ENCODE assay signal across 15 cellular contexts in the genomic region with DNA sequence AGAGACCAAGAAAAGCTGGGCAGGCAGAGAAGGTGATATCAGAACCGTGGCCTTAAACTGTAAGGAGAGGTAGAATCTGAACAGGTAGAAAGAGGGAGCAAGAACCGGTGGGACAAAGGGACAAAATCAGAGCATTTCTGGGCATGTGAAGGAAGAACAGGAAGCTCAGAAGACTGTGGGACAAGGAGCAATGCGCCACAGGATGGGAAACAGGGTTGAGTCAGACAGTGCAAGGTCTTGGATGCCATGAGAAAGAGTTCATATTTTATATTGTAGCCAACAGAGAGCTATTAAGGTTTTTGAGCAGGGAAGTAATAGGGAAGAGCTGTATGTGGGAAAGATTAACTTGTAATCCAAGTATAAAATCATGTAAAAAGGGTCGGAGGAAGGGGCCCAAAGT.
DNase-seq lines count a peak whose midpoint lies in the region; ATAC-seq, FAIRE-seq and TF ChIP-seq lines count a peak whose summit lies in the region.
"Had no signal": no experiment of that assay in that cellular context is flagged by ENCODE, and none has a peak within 500 bp of the region (broad histone marks: within the 10 kb centered on the region; RNA-seq: fewer than 3 reads in every experiment).

No MANE protein-coding gene starts in this region.

- TF ChIP-seq EP300 in K562 (IDR thresholded peaks at IDR 0.05; ENCODE audit: low read length): no peak

- ATAC-seq in GM23338: no peak
- no peak for ATAC-seq in K562
- peak; percentile 46 for ATAC-seq in left colon
- ATAC-seq: Right ventricle myocardium inferior had no signal

- H3K27me3 Mint-ChIP-seq in GM23338 (ENCODE audit: insufficient read depth, low read depth, poor library complexity) (peaks cover 9% of the 10 kb centered on the region), endodermal cell (ENCODE audit: insufficient read depth) (no peaks in the 10 kb centered on the region)

- no peak overlapping the region for H3K4me2 ChIP-seq in GM23338
- no peak overlapping the region for H3K4me2 ChIP-seq in K562 (ENCODE audit: insufficient read depth, low read length)

- no peaks in the 10 kb centered on the region for H3F3A ChIP-seq in GM23338 (replicated peaks; ENCODE audit: low read depth)

- TF ChIP-seq CTCF in GM23338 (conservative IDR thresholded peaks at IDR 0.05; ENCODE audit: low read depth in 2 of 2) (no peak), K562 (IDR thresholded peaks at IDR 0.05 in 2 of 3, conservative IDR thresholded peaks at IDR 0.05 in 1 of 3; ENCODE audit: insufficient read depth in 2 of 3, low read depth in 1 of 3, low read length in 3 of 3) (no peak), uterus (IDR thresholded peaks at IDR 0.05) (no peak), endodermal cell (conservative IDR thresholded peaks at IDR 0.05) (no peak)

- no peaks in the 10 kb centered on the region for H3K79me2 ChIP-seq in GM23338 (replicated peaks; ENCODE audit: insufficient read depth)
- H3K79me2 ChIP-seq in K562 (ENCODE audit: control insufficient read depth, insufficient read depth, low read length): no peaks in the 10 kb centered on the region

- H3K27ac Mint-ChIP-seq in GM23338 (peak overlapping the region; percentile 0; the same call in 1 of the 2 replicates), endodermal cell (no peak overlapping the region)
- H3K27ac Mint-ChIP-seq: activated T-helper 1 cell treated with anti-CD3 and anti-CD28 coated beads, Interleukin-12 subunit alpha, Interleukin-12 subunit beta, Interleukin-2, Interleukin-4 antibody, amounts not matched to agents 30 ng/mL and 10 ng/mL and 1 ng/mL, durations not matched to agents 14 hours and 24 hours and 36 hours; immature natural killer cell; T-helper 2 cell treated with Interferon-gamma antibody and Interleukin-4, amounts not matched to agents 5 μg/mL and 100 μg/mL, for 36 hours had no signal

- no peaks in the 10 kb centered on the region for H3K9me1 ChIP-seq in K562 (ENCODE audit: control insufficient read depth, insufficient read depth, low read length)

- H3K27ac ChIP-seq in GM23338 (ENCODE audit: low read depth) (no peak overlapping the region), K562 (ENCODE audit: extremely low read depth, low read depth, low read length) (no peak overlapping the region), uterus (peak overlapping the region; percentile 70 to 72), endodermal cell (ENCODE audit: low read depth, low read length) (no peak overlapping the region)
- H3K27ac ChIP-seq: HL-60, psoas muscle had no signal

- H2AFZ ChIP-seq in GM23338 (no peak overlapping the region), K562 (ENCODE audit: low read depth, low read length) (no peak overlapping the region)

- no peaks in the 10 kb centered on the region for H3K27me3 ChIP-seq in GM23338 (ENCODE audit: insufficient read depth)
- H3K27me3 ChIP-seq in K562 (ENCODE audit: control insufficient read depth in 2 of 2, insufficient read depth in 2 of 2, low read length in 2 of 2): peaks cover 0 to 8% of the 10 kb centered on the region in 2 experiments; a peak in 1 of 5 replicates
- H3K27me3 ChIP-seq in uterus: no peaks in the 10 kb centered on the region
- H3K27me3 ChIP-seq in endodermal cell (ENCODE audit: control insufficient read depth, insufficient read depth, low read length, poor library complexity, severe bottlenecking): no peaks in the 10 kb centered on the region

- intact Hi-C loops in K562 (cut with micrococcal nuclease): no loop called here
- intact Hi-C loops in left colon (cut with DNase I, micrococcal nuclease): no loop called here
- intact Hi-C loops in uterus (cut with DNase I; ENCODE audit: low total_unique reads): no loop called here

- WGBS in K562 (ENCODE audit: insufficient coverage, low coverage, missing lambda C conversion rate): 11% methylated on average over 4 of the region's 4 CpGs
- 90 to 94% methylated on average over 4 of the region's 4 CpGs for WGBS in endodermal cell (ENCODE audit: insufficient coverage in 1 of 2, insufficient read length in 1 of 2), 2 experiments

- H3K9me3 Mint-ChIP-seq in GM23338 (no peaks in the 10 kb centered on the region; the same call in 2 of the 3 replicates), endodermal cell (no peaks in the 10 kb centered on the region)
- H3K9me3 Mint-ChIP-seq: activated T-helper 1 cell treated with anti-CD3 and anti-CD28 coated beads, Interleukin-12 subunit alpha, Interleukin-12 subunit beta, Interleukin-2, Interleukin-4 antibody, amounts not matched to agents 30 ng/mL and 10 ng/mL and 1 ng/mL, durations not matched to agents 14 hours and 24 hours and 36 hours; immature natural killer cell; T-helper 2 cell treated with Interferon-gamma antibody and Interleukin-4, amounts not matched to agents 5 μg/mL and 100 μg/mL, for 36 hours had no signal

- in situ Hi-C loops in K562 (cut with MboI): no loop called here

- no peak for FAIRE-seq in K562 (lab: Jason Lieb, UNC)

- no peak for TF ChIP-seq RAD21 in K562 (CRISPR knock-in tag; conservative IDR thresholded peaks at IDR 0.05 in 1 of 2, IDR thresholded peaks at IDR 0.05 in 1 of 2)

- no TSS peak for BruUV-seq in K562 (replicated peaks; lab: Mats Ljungman, UMichigan)

- H3K9me3 ChIP-seq in K562 (replicated peaks; ENCODE audit: control insufficient read depth, insufficient read depth, low read depth, low read length) (no peaks in the 10 kb centered on the region), uterus (no peaks in the 10 kb centered on the region), endodermal cell (ENCODE audit: control insufficient read depth, low read length) (no peaks in the 10 kb centered on the region)
- H3K9me3 ChIP-seq: psoas muscle had no signal

- DNase-seq in GM23338 (ENCODE audit: low spot score) (no peak), K562 (ENCODE audit: extremely low read depth in 1 of 4, low spot score in 3 of 4) (no peak), left colon (no peak), uterus (no peak), kidney glomerular epithelial cell (lab: John Stamatoyannopoulos, UW) (no peak), epidermal melanocyte (ENCODE audit: insufficient read length, low spot score) (no peak), endodermal cell (no peak)
- DNase-seq: H7, immature natural killer cell, MM.1S, psoas muscle had no signal

- CTCF ChIA-PET in K562 (lab: Yijun Ruan, JAX; ENCODE audit: low intra/inter-chr PET ratio): no interaction called here

- no peaks in the 10 kb centered on the region for H3K36me3 Mint-ChIP-seq in GM23338 (ENCODE audit: low read depth)
- H3K36me3 Mint-ChIP-seq in endodermal cell (ENCODE audit: low read depth): no peaks in the 10 kb centered on the region
- H3K36me3 Mint-ChIP-seq: immature natural killer cell had no signal

- H3K4me3 Mint-ChIP-seq in GM23338: no peak overlapping the region
- H3K4me3 Mint-ChIP-seq in endodermal cell: no peak overlapping the region
- H3K4me3 Mint-ChIP-seq: activated T-helper 1 cell treated with anti-CD3 and anti-CD28 coated beads, Interleukin-12 subunit alpha, Interleukin-12 subunit beta, Interleukin-2, Interleukin-4 antibody, amounts not matched to agents 30 ng/mL and 10 ng/mL and 1 ng/mL, durations not matched to agents 14 hours and 24 hours and 36 hours; immature natural killer cell; T-helper 2 cell treated with Interferon-gamma antibody and Interleukin-4, amounts not matched to agents 5 μg/mL and 100 μg/mL, for 36 hours had no signal

- H3K9ac ChIP-seq in K562 (ENCODE audit: insufficient read depth in 1 of 2, low read depth in 2 of 2, low read length in 2 of 2) (no peak overlapping the region), endodermal cell (ENCODE audit: extremely low read depth, low read length, poor library complexity, severe bottlenecking) (no peak overlapping the region)

- H3K4me1 ChIP-seq in GM23338 (ENCODE audit: insufficient read depth) (0 out of 2 replicates have a peak, but pooled peaks cover 3% of the 10 kb centered on the region), K562 (replicated peaks in 1 of 2; ENCODE audit: control insufficient read depth in 2 of 2, insufficient read depth in 2 of 2, low read length in 2 of 2) (no peaks in the 10 kb centered on the region), uterus (peaks cover 0 to 7% of the 10 kb centered on the region in 2 donors), endodermal cell (ENCODE audit: control insufficient read depth, insufficient read depth, low read length) (no peaks in the 10 kb centered on the region)

- H3K36me3 ChIP-seq in GM23338 (ENCODE audit: insufficient read depth) (no peaks in the 10 kb centered on the region), K562 (ENCODE audit: control insufficient read depth, insufficient read depth, low read length) (no peaks in the 10 kb centered on the region), uterus (no peaks in the 10 kb centered on the region), endodermal cell (ENCODE audit: control insufficient read depth, insufficient read depth, low read length) (no peaks in the 10 kb centered on the region)

- H3K9me2 ChIP-seq in GM23338 (ENCODE audit: insufficient read depth): no peaks in the 10 kb centered on the region

- no peak for TF ChIP-seq POLR2A in K562 (conservative IDR thresholded peaks at IDR 0.05)
- no peak for TF ChIP-seq POLR2A in uterus (IDR thresholded peaks at IDR 0.05)

- POLR2A ChIA-PET in K562 (lab: Yijun Ruan, JAX): interaction anchor here (1.5 kb wide), 1 partner anchor 24 kb away, joined by 4 read pairs; no protein-coding TSS in a partner anchor

- H3K4me1 Mint-ChIP-seq in GM23338: peaks cover 15% of the 10 kb centered on the region
- no peaks in the 10 kb centered on the region for H3K4me1 Mint-ChIP-seq in endodermal cell
- H3K4me1 Mint-ChIP-seq: immature natural killer cell had no signal

- no peak overlapping the region for H3K4me3 ChIP-seq in GM23338
- H3K4me3 ChIP-seq in K562: no peak overlapping the region
- no peak overlapping the region for H3K4me3 ChIP-seq in uterus
- no peak overlapping the region for H3K4me3 ChIP-seq in endodermal cell (ENCODE audit: low read length)
- H3K4me3 ChIP-seq: psoas muscle had no signal

- H4K20me1 ChIP-seq in GM23338 (replicated peaks; ENCODE audit: insufficient read depth): no peaks in the 10 kb centered on the region
- no peaks in the 10 kb centered on the region for H4K20me1 ChIP-seq in K562 (replicated peaks; ENCODE audit: control insufficient read depth, insufficient read depth, low read length)

TF ChIP-seq in GM23338, 12 proteins besides CTCF, POLR2A, EP300 and RAD21 (continues in another document):
- TF ChIP-seq NANOG (IDR thresholded peaks at IDR 0.05; ENCODE audit: borderline replicate concordance) (no peak), POLR2AphosphoS5 (IDR thresholded peaks at IDR 0.05; ENCODE audit: low read depth) (no peak), CREB1 (CRISPR knock-in tag; IDR thresholded peaks at IDR 0.05; ENCODE audit: low read depth) (no peak), ZNF114 (CRISPR knock-in tag; IDR thresholded peaks at IDR 0.05) (no peak), STAT1 (IDR thresholded peaks at IDR 0.05; ENCODE audit: unreplicated experiment) (no peak)

TF ChIP-seq in K562, 482 proteins besides CTCF, POLR2A, EP300 and RAD21:
- TF ChIP-seq ZNF766 (CRISPR knock-in tag; conservative IDR thresholded peaks at IDR 0.05) (peak; percentile 41; the same call in 1 of the 2 replicates), ERF (CRISPR knock-in tag; IDR thresholded peaks at IDR 0.05) (no peak)

Comparison
In these comparisons a context has a peak if more than half of its experiments do, and no peak if none do; other contexts are left out.
1. H3K27ac ChIP-seq: peak in uterus (2 of 2); none in GM23338 (single experiment), K562 (single experiment) and endodermal cell (single experiment).